Comparison of ENCODE assay signal across 8 cellular contexts in the genomic region with DNA sequence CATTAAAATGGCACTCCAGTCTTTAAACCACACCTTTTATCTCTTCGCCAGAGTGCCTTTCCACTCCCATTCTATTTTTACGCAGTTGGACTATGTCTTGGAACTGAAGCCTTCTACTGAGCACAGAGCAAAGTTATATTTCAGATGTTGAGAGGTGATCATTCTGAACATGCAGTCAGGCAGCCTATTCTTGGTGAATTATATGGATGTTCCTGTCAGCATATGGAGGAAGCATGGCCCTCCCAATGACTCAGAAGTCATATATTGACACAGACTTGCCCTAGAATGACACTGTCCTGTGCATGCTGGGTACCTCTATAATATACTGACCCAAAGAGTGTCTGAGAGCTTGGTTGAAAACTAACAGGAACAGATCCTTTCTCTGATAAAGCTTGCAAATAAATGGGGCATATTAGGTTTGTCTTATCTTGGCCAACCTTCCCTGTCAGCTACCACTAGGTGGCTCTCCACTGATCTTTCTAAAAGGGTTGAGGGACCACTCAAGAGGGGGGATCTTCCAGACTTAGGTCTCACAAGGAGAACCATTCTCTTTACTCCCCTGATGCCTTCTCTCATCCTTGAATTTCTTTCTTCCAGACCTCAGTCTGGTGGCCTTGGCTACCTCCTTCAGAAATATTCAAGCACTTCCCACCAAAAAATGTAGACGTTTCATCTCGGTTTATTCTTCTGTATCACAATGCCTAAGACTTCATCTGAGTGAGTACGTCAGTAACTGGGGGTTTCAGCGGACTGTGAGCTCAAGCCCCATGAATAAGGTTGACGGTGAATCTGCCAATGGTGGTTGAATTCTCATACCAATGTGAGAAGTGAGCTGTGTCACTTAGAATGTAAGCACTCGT. TPM values are rescaled to one million over a fixed set of nuclear protein-coding genes. Genes with fewer than 3 reads are reported as not detected.
A peak's percentile ranks its signal among the peaks of the same experiment; 100 is the strongest.
DNase-seq lines count a peak whose midpoint lies in the region; ATAC-seq and TF ChIP-seq lines count a peak whose summit lies in the region.

No MANE protein-coding gene starts in this region.

- H3K9ac ChIP-seq in Karpas-422 (ENCODE audit: low read length), result no peak overlapping the region

- H3K4me3 Mint-ChIP-seq in activated T-cell treated with anti-CD3 and anti-CD28 coated beads, Interleukin-2, amount 50 U/mL, for 4 hours, result no peak overlapping the region
- H3K4me3 Mint-ChIP-seq in activated T-cell treated with anti-CD3 and anti-CD28 coated beads, Interleukin-2, amount 50 U/mL, for 24 hours, result no peak overlapping the region

- TF ChIP-seq CTCF in WERI-Rb-1 (IDR thresholded peaks at IDR 0.05; ENCODE audit: low read depth, low read length), result peak; percentile 75

- no peaks in the 10 kb centered on the region for H3K4me1 ChIP-seq in Karpas-422 (ENCODE audit: low read length)

- no peaks in the 10 kb centered on the region for H3K9me3 Mint-ChIP-seq in activated T-cell treated with anti-CD3 and anti-CD28 coated beads, Interleukin-2, amount 50 U/mL, for 4 hours
- H3K9me3 Mint-ChIP-seq in activated T-cell treated with anti-CD3 and anti-CD28 coated beads, Interleukin-2, amount 50 U/mL, for 24 hours, result no peaks in the 10 kb centered on the region

- no peak overlapping the region for H2AFZ ChIP-seq in Karpas-422 (ENCODE audit: low read length)

- H3K4me2 ChIP-seq in Karpas-422 (ENCODE audit: low read depth, low read length, poor library complexity, severe bottlenecking), result no peak overlapping the region

- peak; percentile 7 for DNase-seq in activated T-cell treated with anti-CD3 and anti-CD28 coated beads, Interleukin-2, amount 50 U/mL, for 4 hours
- DNase-seq in activated T-cell treated with anti-CD3 and anti-CD28 coated beads, Interleukin-2, amount 50 U/mL, for 24 hours, result no peak
- peak; percentile 71 for DNase-seq in Karpas-422
- DNase-seq in WERI-Rb-1, result peak; percentile 40
- peak; percentile 31 for DNase-seq in glomerular visceral epithelial cell (ENCODE audit: extremely low spot score)
- no peak for DNase-seq in sciatic nerve (ENCODE audit: low spot score)

- H3K27ac Mint-ChIP-seq in activated T-cell treated with anti-CD3 and anti-CD28 coated beads, Interleukin-2, amount 50 U/mL, for 24 hours, result no peak overlapping the region

- peaks cover 9% of the 10 kb centered on the region for H3K27me3 Mint-ChIP-seq in activated T-cell treated with anti-CD3 and anti-CD28 coated beads, Interleukin-2, amount 50 U/mL, for 4 hours (ENCODE audit: low read depth)
- H3K27me3 Mint-ChIP-seq in activated T-cell treated with anti-CD3 and anti-CD28 coated beads, Interleukin-2, amount 50 U/mL, for 24 hours, result peaks cover 8% of the 10 kb centered on the region

- H3K27me3 ChIP-seq in Karpas-422 (ENCODE audit: low read length) (no peaks in the 10 kb centered on the region), WERI-Rb-1 (ENCODE audit: insufficient read depth, low read depth, severe bottlenecking) (no peaks in the 10 kb centered on the region)

- intact Hi-C loops in sciatic nerve (cut with DNase I), result loop anchor here (10.0 kb wide), 1 partner anchor 150 kb away; a partner anchor contains a TSS

- H3K9me2 ChIP-seq in Karpas-422 (replicated peaks; ENCODE audit: insufficient read depth, low read length), result no peaks in the 10 kb centered on the region

- no peaks in the 10 kb centered on the region for H3K79me2 ChIP-seq in Karpas-422 (ENCODE audit: low read length)

- peak in 1 of 2 donors; percentile 59 for ATAC-seq in activated T-cell treated with anti-CD3 and anti-CD28 coated beads, Interleukin-2, amount 50 U/mL, for 4 hours
- ATAC-seq in GM21447 (IDR thresholded peaks at IDR 0.05; ENCODE audit: unreplicated experiment) (peak; percentile 75), sciatic nerve (peak; percentile 59), HG03196 (IDR thresholded peaks at IDR 0.05; ENCODE audit: unreplicated experiment) (no peak)

- H3K9me3 ChIP-seq in Karpas-422 (ENCODE audit: low read length) (no peaks in the 10 kb centered on the region), WERI-Rb-1 (ENCODE audit: severe bottlenecking) (no peaks in the 10 kb centered on the region)

- no peak overlapping the region for H3K27ac ChIP-seq in Karpas-422 (ENCODE audit: low read length)
- no peak overlapping the region for H3K27ac ChIP-seq in WERI-Rb-1

- no peaks in the 10 kb centered on the region for H3K36me3 Mint-ChIP-seq in activated T-cell treated with anti-CD3 and anti-CD28 coated beads, Interleukin-2, amount 50 U/mL, for 4 hours (ENCODE audit: insufficient read depth)
- no peaks in the 10 kb centered on the region for H3K36me3 Mint-ChIP-seq in activated T-cell treated with anti-CD3 and anti-CD28 coated beads, Interleukin-2, amount 50 U/mL, for 24 hours (ENCODE audit: low read depth)

- H3K4me3 ChIP-seq in Karpas-422 (ENCODE audit: low read length) (no peak overlapping the region), WERI-Rb-1 (ENCODE audit: low read depth, low read length) (no peak overlapping the region)

- no peaks in the 10 kb centered on the region for H3K4me1 Mint-ChIP-seq in activated T-cell treated with anti-CD3 and anti-CD28 coated beads, Interleukin-2, amount 50 U/mL, for 4 hours (ENCODE audit: low read depth)
- no peaks in the 10 kb centered on the region for H3K4me1 Mint-ChIP-seq in activated T-cell treated with anti-CD3 and anti-CD28 coated beads, Interleukin-2, amount 50 U/mL, for 24 hours (ENCODE audit: low read depth)

- H4K20me1 ChIP-seq in Karpas-422 (ENCODE audit: insufficient read depth, low read depth, low read length), result no peaks in the 10 kb centered on the region

- H3K36me3 ChIP-seq in Karpas-422 (ENCODE audit: insufficient read depth, low read length), result no peaks in the 10 kb centered on the region
- no peaks in the 10 kb centered on the region for H3K36me3 ChIP-seq in WERI-Rb-1

RNA-seq across cellular contexts. Expression of a gene that starts 11.8 kb away (rescaled TPM):
- 1 to 10 TPM; 4.3 to 4.9 (median 4.4) TPM for total RNA-seq in activated T-cell treated with anti-CD3 and anti-CD28 coated beads, Interleukin-2, amount 50 U/mL, for 4 hours
- total RNA-seq in Karpas-422 (2014; rRNA removed; shearing (Covaris generic); ENCODE audit: low replicate concordance), result 2.2 and 5.4 TPM in 2 replicates
- total RNA-seq in sciatic nerve, result 5.6 TPM

RNA-seq across cellular contexts. Expression of a gene that starts 32.6 kb away (rescaled TPM):
- under 1 TPM; 0.03 to 0.15 (median 0.03) TPM for total RNA-seq in activated T-cell treated with anti-CD3 and anti-CD28 coated beads, Interleukin-2, amount 50 U/mL, for 4 hours
- total RNA-seq in Karpas-422 (2014; rRNA removed; shearing (Covaris generic); ENCODE audit: low replicate concordance), result not detected in 2 replicates
- total RNA-seq in sciatic nerve, result 27.9 TPM

Comparison
In these comparisons a context has a peak if more than half of its experiments do, and no peak if none do; other contexts are left out.
1. DNase-seq: peak in activated T-cell treated with anti-CD3 and anti-CD28 coated beads, Interleukin-2, amount 50 U/mL, for 4 hours (single experiment), Karpas-422 (single experiment), WERI-Rb-1 (single experiment) and glomerular visceral epithelial cell (single experiment); none in activated T-cell treated with anti-CD3 and anti-CD28 coated beads, Interleukin-2, amount 50 U/mL, for 24 hours (single experiment) and sciatic nerve (single experiment).
2. RNA of a gene that starts 32.6 kb away (total RNA-seq): 27.9 TPM in sciatic nerve (single experiment); 0.03 to 0.15 TPM in activated T-cell treated with anti-CD3 and anti-CD28 coated beads, Interleukin-2, amount 50 U/mL, for 4 hours and not detected in Karpas-422; every median in the first group is over 10 times any median in the second.